ENCODE assay signal across 22 cellular contexts in genomic region chr2:142791335-142791734, GRCh38.
"Had no signal": no experiment of that assay in that cellular context is flagged by ENCODE, and none has a peak within 500 bp of the region (broad histone marks: within the 10 kb centered on the region; RNA-seq: fewer than 3 reads in every experiment).

No MANE protein-coding gene starts in this region.

- H3K4me1 ChIP-seq: ascending aorta, esophagus muscularis mucosa, prostate gland, tibial artery had no signal

- DNase-seq: activated CD4-positive, alpha-beta T cell treated with anti-CD3 and anti-CD28 coated beads, Interleukin-2, amount 50 U/mL, for 4 hours; activated effector memory CD4-positive, alpha-beta T cell treated with anti-CD3 and anti-CD28 coated beads, Interleukin-2, amount 50 U/mL, for 16 hours; activated naive CD4-positive, alpha-beta T cell treated with anti-CD3 and anti-CD28 coated beads, Interleukin-2, amount 50 U/mL, for 16 hours; activated T-cell treated with anti-CD3 and anti-CD28 coated beads, Interleukin-2, amount 50 U/mL, for 72 hours; effector CD8-positive, alpha-beta T cell; heart right ventricle; immature natural killer cell; kidney glomerular epithelial cell; left ventricle myocardium superior; mesenchymal stem cell; naive thymus-derived CD4-positive, alpha-beta T cell; right cardiac atrium; stimulated activated CD4-positive, alpha-beta T cell treated with anti-CD3 and anti-CD28 coated beads, Interleukin-2, amount 100 ng/mL, for 24 hours; stimulated activated naive CD4-positive, alpha-beta T cell treated with Interleukin-2 at 50 U/mL for 16 hours; substantia nigra; T1000; tibial artery; WERI-Rb-1 had no signal

- ATAC-seq: activated T-cell treated with anti-CD3 and anti-CD28 coated beads, Interleukin-2, amount 50 U/mL, for 72 hours; heart right ventricle; left ventricle myocardium superior; naive thymus-derived CD4-positive, alpha-beta T cell; right cardiac atrium had no signal

- H3K27me3 ChIP-seq: ascending aorta, esophagus muscularis mucosa, heart right ventricle, tibial artery had no signal

- H3K36me3 ChIP-seq: ascending aorta, esophagus muscularis mucosa, heart right ventricle, prostate gland, tibial artery, WERI-Rb-1 had no signal

- H3K4me3 ChIP-seq: ascending aorta, coronary artery, esophagus muscularis mucosa, heart right ventricle, prostate gland, tibial artery had no signal

- H3K9me3 ChIP-seq: ascending aorta, esophagus muscularis mucosa, prostate gland, tibial artery had no signal

- H3K27ac ChIP-seq: ascending aorta, coronary artery, esophagus muscularis mucosa, heart right ventricle, prostate gland, tibial artery, WERI-Rb-1 had no signal
